Comparison of ENCODE assay signal across 8 cellular contexts in the genomic region with DNA sequence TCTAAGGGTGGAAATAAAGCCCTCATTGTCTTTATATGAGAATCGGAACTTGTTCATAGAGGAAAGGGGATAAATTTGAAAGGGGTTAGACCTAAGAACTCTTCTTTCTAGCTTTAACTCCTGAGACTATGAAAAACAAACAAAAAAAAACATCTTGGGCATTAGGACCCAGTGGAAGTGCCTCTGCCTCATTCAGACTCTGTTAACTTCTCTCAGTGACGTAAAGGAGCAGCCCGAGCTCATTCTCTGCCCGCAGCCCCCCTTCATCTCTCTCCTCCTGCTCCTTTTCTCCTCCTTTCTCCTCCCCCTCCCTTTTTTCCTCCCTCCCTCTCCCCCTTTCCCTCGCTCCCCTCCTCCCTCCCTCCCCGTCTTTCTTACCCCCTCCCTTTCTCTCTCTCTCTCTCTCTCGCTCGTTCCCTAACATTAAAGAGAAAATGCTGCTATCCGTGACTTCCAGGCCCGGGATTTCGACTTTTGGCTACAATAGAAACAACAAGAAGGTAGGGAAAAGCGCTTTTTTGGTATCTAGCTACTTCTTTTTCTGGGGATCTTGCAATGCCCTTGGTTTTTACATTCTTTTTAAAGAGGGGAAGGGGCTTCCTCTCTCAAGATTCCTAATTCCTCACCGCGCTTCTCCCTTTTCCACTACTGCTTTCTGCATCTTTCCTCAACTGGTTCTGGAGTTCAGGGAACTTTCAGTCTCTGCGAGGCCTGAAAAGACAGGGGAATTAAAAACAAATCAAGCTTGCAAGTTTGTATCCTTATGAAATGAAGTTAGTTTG. TPM values are rescaled to one million over a fixed set of nuclear protein-coding genes. Genes with fewer than 3 reads are reported as not detected.
DNase-seq lines count a peak whose midpoint lies in the region.

Gene RBMS2 (plus strand): TSS at position 231 of the 782 bp plus-strand sequence. CDS start 204 bp downstream, at position 435.

- DNase-seq in stimulated activated CD4-positive, alpha-beta T cell treated with anti-CD3 and anti-CD28 coated beads, Interleukin-12 subunit alpha, Interleukin-12 subunit beta, amount 100 ng/mL, for 4 hours: peak; percentile 8
- DNase-seq in stimulated activated CD4-positive, alpha-beta T cell treated with anti-CD3 and anti-CD28 coated beads, Interleukin-2, amount 100 ng/mL, for 48 hours: no peak
- DNase-seq in NCI-H1436 treated with DMSO at 0.1 percent for 48 hours (lab: John Stamatoyannopoulos, UW): peak; percentile 78
- peak; percentile 30 for DNase-seq in T-helper 22 cell (ENCODE audit: low read depth)
- peak; percentile 51 to 95 for DNase-seq in T47D (ENCODE audit: low read depth in 1 of 2, low spot score in 1 of 2)
- DNase-seq in iPS DF 4.7 (ENCODE audit: extremely low read depth, low spot score): peak; percentile 93
- DNase-seq in pulmonary artery endothelial cell (ENCODE audit: low read depth, low spot score): peak; percentile 85
- no peak for DNase-seq in SKM-1 (lab: John Stamatoyannopoulos, UW; ENCODE audit: unreplicated experiment)

- in situ Hi-C loops in T47D (cut with HindIII; ENCODE audit: low pct_unique_long_range_greater_than_20kb, low sequenced_read_pairs): no loop called here

RNA-seq across cellular contexts. Expression of gene RBMS2, which starts in this region (rescaled TPM):
- 21.6 and 25.7 TPM in 2 replicates for total RNA-seq in pulmonary artery endothelial cell

Comparison
In these comparisons a context has a peak if more than half of its experiments do, and no peak if none do; other contexts are left out.
1. DNase-seq: peak in stimulated activated CD4-positive, alpha-beta T cell treated with anti-CD3 and anti-CD28 coated beads, Interleukin-12 subunit alpha, Interleukin-12 subunit beta, amount 100 ng/mL, for 4 hours (single experiment), NCI-H1436 treated with DMSO at 0.1 percent for 48 hours (single experiment), T-helper 22 cell (single experiment), T47D (2 of 2), iPS DF 4.7 (single experiment) and pulmonary artery endothelial cell (single experiment); none in stimulated activated CD4-positive, alpha-beta T cell treated with anti-CD3 and anti-CD28 coated beads, Interleukin-2, amount 100 ng/mL, for 48 hours (0 of 2) and SKM-1 (single experiment).